15 cellular contexts compared by ENCODE assay signal in genomic region chr1:46345281-46345680, GRCh38.
"Had no signal": no experiment of that assay in that cellular context is flagged by ENCODE, and none has a peak within 500 bp of the region (broad histone marks: within the 10 kb centered on the region; RNA-seq: fewer than 3 reads in every experiment).

No MANE protein-coding gene starts in this region.

- H3K4me3 ChIP-seq: adrenal gland, dorsolateral prefrontal cortex, gastroesophageal sphincter, spleen, thyroid gland had no signal

- H3K4me3 Mint-ChIP-seq: activated B cell treated with CpG ODN at 0.5 μM for 24 hours; activated CD4-positive, alpha-beta T cell treated with anti-CD3 and anti-CD28 coated beads, Interleukin-2, amount 10 ng/mL, durations not matched to agents 7 days and 5 days; endodermal cell; T-helper 17 cell had no signal

- H3K27me3 ChIP-seq: adrenal gland, dorsolateral prefrontal cortex, gastroesophageal sphincter, spleen, thyroid gland had no signal

- H3K27ac ChIP-seq: adrenal gland, dorsolateral prefrontal cortex, gastroesophageal sphincter, spleen, thyroid gland had no signal

- H3K27ac Mint-ChIP-seq: activated B cell treated with CpG ODN at 0.5 μM for 24 hours; activated CD4-positive, alpha-beta T cell treated with anti-CD3 and anti-CD28 coated beads, Interleukin-2, amount 10 ng/mL, durations not matched to agents 7 days and 5 days; endodermal cell; progenitor cell of endocrine pancreas; T-helper 17 cell had no signal

- H3K9me3 Mint-ChIP-seq: activated B cell treated with CpG ODN at 0.5 μM for 24 hours; activated CD4-positive, alpha-beta T cell treated with anti-CD3 and anti-CD28 coated beads, Interleukin-2, amount 10 ng/mL, durations not matched to agents 7 days and 5 days; endodermal cell had no signal

- ATAC-seq: gastroesophageal sphincter, sciatic nerve, T-helper 17 cell had no signal

- H3K9me3 ChIP-seq: adrenal gland, gastroesophageal sphincter, spleen, thyroid gland had no signal

- H3K27me3 Mint-ChIP-seq: activated B cell treated with CpG ODN at 0.5 μM for 24 hours; activated CD4-positive, alpha-beta T cell treated with anti-CD3 and anti-CD28 coated beads, Interleukin-2, amount 10 ng/mL, durations not matched to agents 7 days and 5 days; progenitor cell of endocrine pancreas; T-helper 17 cell had no signal

- DNase-seq: activated B cell treated with CpG ODN at 0.5 μM for 24 hours; activated CD4-positive, alpha-beta T cell treated with anti-CD3 and anti-CD28 coated beads, Interleukin-2, amount 10 ng/mL, durations not matched to agents 7 days and 5 days; activated gamma-delta T cell treated with Interleukin-2 at 50 U/mL for 16 hours; dorsolateral prefrontal cortex; endodermal cell; erythroblast; islet precursor cell; SIG-M5; spleen; T-helper 17 cell; thyroid gland had no signal
